ENCODE assay signal across 8 cellular contexts in the genomic region with DNA sequence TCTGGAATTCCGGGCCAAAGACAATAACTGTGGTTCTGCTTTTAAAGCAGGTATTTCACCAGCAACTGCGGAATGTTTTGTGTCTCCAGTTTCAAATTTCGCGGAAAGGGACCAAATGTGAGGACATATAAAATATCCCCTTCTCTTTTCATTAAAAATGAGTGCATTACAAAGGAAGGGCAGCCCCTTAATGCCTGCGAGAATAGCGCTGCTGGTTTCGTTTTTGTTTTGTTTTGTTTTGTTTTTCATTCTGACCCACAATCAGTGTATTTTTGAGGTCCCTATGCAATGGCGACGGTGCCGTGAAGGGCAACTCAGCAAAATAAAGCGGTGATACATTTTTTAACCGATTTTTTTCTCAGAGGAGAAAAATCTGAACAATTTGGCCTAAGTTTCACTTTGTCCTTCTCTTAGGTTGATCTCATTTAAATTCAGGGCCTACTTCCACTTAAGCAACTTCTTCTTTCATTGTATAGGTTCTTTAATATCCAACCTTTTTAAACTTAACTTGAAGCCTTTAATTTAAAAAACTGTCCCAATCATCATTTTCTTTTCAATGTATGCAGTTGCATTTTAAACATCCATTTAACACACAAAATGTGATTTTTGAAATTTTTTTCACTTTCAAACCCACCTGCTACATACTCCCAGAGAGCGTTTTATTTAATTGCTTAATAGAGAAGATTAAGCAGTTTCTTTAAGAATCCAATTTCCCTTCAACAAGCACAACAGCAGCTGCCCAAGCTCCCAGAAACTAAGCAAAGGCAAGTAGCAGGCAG.
DNase-seq lines count a peak whose midpoint lies in the region; ATAC-seq and TF ChIP-seq lines count a peak whose summit lies in the region.

No MANE protein-coding gene starts in this region.

- H3K9ac ChIP-seq in iPS-20b (ENCODE audit: low read depth, low read length) (peak overlapping the region; percentile 76), stomach smooth muscle (ENCODE audit: low read length in 2 of 2) (peak overlapping the region; percentile 93 to 98)

- H3K4me3 ChIP-seq in iPS-20b (ENCODE audit: low read length) (peak overlapping the region; percentile 92), stomach smooth muscle (ENCODE audit: low read length in 2 of 2) (peak overlapping the region; percentile 92 to 96)

- no peak for TF ChIP-seq CTCF in GM10266 (IDR thresholded peaks at IDR 0.05; ENCODE audit: control insufficient read depth, insufficient read depth, low read depth, missing control alignments)

- H3K4me1 ChIP-seq in iPS-20b (ENCODE audit: insufficient read depth, low read length) (peaks cover 9% of the 10 kb centered on the region; the same call in 1 of the 2 replicates), stomach smooth muscle (ENCODE audit: control insufficient read depth, insufficient read depth, low read length) (peaks cover 7% of the 10 kb centered on the region)

- H3K9me3 ChIP-seq in iPS-20b (ENCODE audit: insufficient read depth, low read depth, low read length) (no peaks in the 10 kb centered on the region), stomach smooth muscle (ENCODE audit: control insufficient read depth in 2 of 2, low read length in 2 of 2) (no peaks in the 10 kb centered on the region)

- H3K27ac Mint-ChIP-seq in activated naive CD4-positive, alpha-beta T cell treated with anti-CD3 and anti-CD28 coated beads, Interleukin-2, amount 50 U/mL, for 24 hours: peak overlapping the region; percentile 89

- no peaks in the 10 kb centered on the region for H3K27me3 Mint-ChIP-seq in activated naive CD4-positive, alpha-beta T cell treated with anti-CD3 and anti-CD28 coated beads, Interleukin-2, amount 50 U/mL, for 24 hours

- H3K36me3 Mint-ChIP-seq in activated naive CD4-positive, alpha-beta T cell treated with anti-CD3 and anti-CD28 coated beads, Interleukin-2, amount 50 U/mL, for 24 hours: peaks cover 1% of the 10 kb centered on the region

- DNase-seq in GM10266 (ENCODE audit: extremely low spot score) (peak; percentile 70), iPS-NIHi11 (ENCODE audit: low spot score) (no peak)
- no peak for DNase-seq in central memory CD4-positive, alpha-beta T cell

- H3K4me1 Mint-ChIP-seq in activated naive CD4-positive, alpha-beta T cell treated with anti-CD3 and anti-CD28 coated beads, Interleukin-2, amount 50 U/mL, for 24 hours: peaks cover 52% of the 10 kb centered on the region

- ATAC-seq in GM21367 (IDR thresholded peaks at IDR 0.05; ENCODE audit: unreplicated experiment): peak; percentile 15
- peak; percentile 18 for ATAC-seq in HG03565 (IDR thresholded peaks at IDR 0.05; ENCODE audit: unreplicated experiment)

- H3K9me3 Mint-ChIP-seq in activated naive CD4-positive, alpha-beta T cell treated with anti-CD3 and anti-CD28 coated beads, Interleukin-2, amount 50 U/mL, for 24 hours: no peaks in the 10 kb centered on the region

- no peaks in the 10 kb centered on the region for H3K36me3 ChIP-seq in iPS-20b (ENCODE audit: insufficient read depth, low read depth, low read length)
- H3K36me3 ChIP-seq in stomach smooth muscle (ENCODE audit: control insufficient read depth in 2 of 2, insufficient read depth in 2 of 2, low read length in 2 of 2): no peaks in the 10 kb centered on the region

- peak overlapping the region; percentile 80 for H3K4me3 Mint-ChIP-seq in activated naive CD4-positive, alpha-beta T cell treated with anti-CD3 and anti-CD28 coated beads, Interleukin-2, amount 50 U/mL, for 24 hours

- H3K27ac ChIP-seq in iPS-20b (ENCODE audit: low read length): no peak overlapping the region
- H3K27ac ChIP-seq in stomach smooth muscle (ENCODE audit: low read length): peak overlapping the region; percentile 98

- H3K27me3 ChIP-seq in iPS-20b (ENCODE audit: insufficient read depth, low read length) (peaks cover 41% of the 10 kb centered on the region), stomach smooth muscle (ENCODE audit: control insufficient read depth in 1 of 2, insufficient read depth in 2 of 2, low read length in 2 of 2) (no peaks in the 10 kb centered on the region)
